ENCODE assay signal across 27 cellular contexts in genomic region chr11:108617055-108617454, GRCh38. TPM values are rescaled to one million over a fixed set of nuclear protein-coding genes. Genes with fewer than 3 reads are reported as not detected.
DNase-seq lines count a peak whose midpoint lies in the region; ATAC-seq, FAIRE-seq and TF ChIP-seq lines count a peak whose summit lies in the region.
"Had no signal": no experiment of that assay in that cellular context is flagged by ENCODE, and none has a peak within 500 bp of the region (broad histone marks: within the 10 kb centered on the region; RNA-seq: fewer than 3 reads in every experiment).

No MANE protein-coding gene starts in this region.

- peak overlapping the region; percentile 16 for H3K4me3 Mint-ChIP-seq in astrocyte (ENCODE audit: unreplicated experiment)
- H3K4me3 Mint-ChIP-seq: activated CD4-positive, alpha-beta memory T cell treated with anti-CD3 and anti-CD28 coated beads for 36 hours; activated naive CD4-positive, alpha-beta T cell treated with anti-CD3 and anti-CD28 coated beads, Interleukin-2, amount 50 U/mL, for 24 hours; activated T-helper 17 cell treated with anti-CD3 and anti-CD28 coated beads, Interleukin-2, amount 50 U/mL, for 72 hours; CD4-positive, CD25-positive, alpha-beta regulatory T cell; memory B cell had no signal

- H3K4me3 ChIP-seq in SK-N-SH (ENCODE audit: low read depth in 2 of 2, low read length in 1 of 2) (no peak overlapping the region), astrocyte (ENCODE audit: insufficient read depth, low read depth, low read length) (peak overlapping the region; percentile 1), smooth muscle cell (no peak overlapping the region)
- H3K4me3 ChIP-seq: right atrium auricular region, SK-N-MC, testis, uterus had no signal

- H3K9me2 ChIP-seq in SK-N-SH, result no peaks in the 10 kb centered on the region

- WGBS in SK-N-SH (ENCODE audit: low lambda C conversion rate), result 95% methylated on average over 4 of the region's 4 CpGs
- WGBS in smooth muscle cell (ENCODE audit: low lambda C conversion rate), result 60% methylated on average over 4 of the region's 4 CpGs

- H3K4me2 ChIP-seq in SK-N-SH (no peak overlapping the region), astrocyte (ENCODE audit: low read length) (peak overlapping the region; percentile 54), smooth muscle cell (no peak overlapping the region)

- H3K9me3 Mint-ChIP-seq in astrocyte (ENCODE audit: unreplicated experiment), result no peaks in the 10 kb centered on the region
- H3K9me3 Mint-ChIP-seq: activated CD4-positive, alpha-beta memory T cell treated with anti-CD3 and anti-CD28 coated beads for 36 hours; activated naive CD4-positive, alpha-beta T cell treated with anti-CD3 and anti-CD28 coated beads, Interleukin-2, amount 50 U/mL, for 24 hours; activated T-helper 17 cell treated with anti-CD3 and anti-CD28 coated beads, Interleukin-2, amount 50 U/mL, for 72 hours; memory B cell had no signal

- H3K4me1 ChIP-seq in SK-N-SH (ENCODE audit: control insufficient read depth in 1 of 2, insufficient read depth in 2 of 2, low read depth in 1 of 2, low read length in 1 of 2) (peaks cover 0 to 3% of the 10 kb centered on the region in 2 experiments; a peak in 2 of 4 replicates), astrocyte (ENCODE audit: insufficient read depth, low read length) (peaks cover 18% of the 10 kb centered on the region), smooth muscle cell (ENCODE audit: low read depth) (no peaks in the 10 kb centered on the region)
- H3K4me1 ChIP-seq: right atrium auricular region, testis, uterus had no signal

- CTCF ChIA-PET in SK-N-SH (lab: Yijun Ruan, JAX), result interaction anchor here (1.3 kb wide), 1 partner anchor 32 kb away, joined by 3 read pairs; no protein-coding TSS in a partner anchor

- H3K36me3 ChIP-seq in SK-N-SH (replicated peaks in 1 of 2; ENCODE audit: control insufficient read depth in 1 of 2, insufficient read depth in 2 of 2, low read length in 1 of 2) (no peaks in the 10 kb centered on the region), astrocyte (ENCODE audit: insufficient read depth, low read length) (no peaks in the 10 kb centered on the region), smooth muscle cell (ENCODE audit: low read depth) (no peaks in the 10 kb centered on the region)
- H3K36me3 ChIP-seq: right atrium auricular region, uterus had no signal

- H3K27me3 Mint-ChIP-seq in astrocyte (ENCODE audit: low read depth, unreplicated experiment), result no peaks in the 10 kb centered on the region

- H3K9ac ChIP-seq in SK-N-SH, result peak overlapping the region; percentile 25; the same call in 1 of the 2 replicates
- H3K9ac ChIP-seq in astrocyte (ENCODE audit: low read length), result peak overlapping the region; percentile 66
- peak overlapping the region; percentile 88 for H3K9ac ChIP-seq in smooth muscle cell (ENCODE audit: low read depth)

- ATAC-seq in SK-N-SH treated with all-trans-retinoic acid at 6 μM for 48 hours (no peak), HG02571 (IDR thresholded peaks at IDR 0.05; ENCODE audit: unreplicated experiment) (no peak)
- ATAC-seq: activated CD4-positive, CD25-positive, alpha-beta regulatory T cell treated with anti-CD3 and anti-CD28 coated beads, Interleukin-2, amount 50 U/mL, for 24 hours; activated T-helper 17 cell treated with anti-CD3 and anti-CD28 coated beads, Interleukin-2, amount 50 U/mL, for 72 hours; left lobe of liver; stimulated activated naive CD8-positive, alpha-beta T cell treated with anti-CD3 and anti-CD28 coated beads, Interleukin-15, Interleukin-2, amounts not matched to agents 100 U/mL and 50 U/mL, for 24 hours had no signal

- H3K4me1 Mint-ChIP-seq in astrocyte (ENCODE audit: low read depth, unreplicated experiment), result peaks cover 25% of the 10 kb centered on the region
- H3K4me1 Mint-ChIP-seq: activated T-helper 17 cell treated with anti-CD3 and anti-CD28 coated beads, Interleukin-2, amount 50 U/mL, for 72 hours; CD4-positive, CD25-positive, alpha-beta regulatory T cell; memory B cell had no signal

- no peaks in the 10 kb centered on the region for H3K79me2 ChIP-seq in SK-N-SH (ENCODE audit: insufficient read depth)
- no peaks in the 10 kb centered on the region for H3K79me2 ChIP-seq in astrocyte (ENCODE audit: insufficient read depth, low read length)
- H3K79me2 ChIP-seq in smooth muscle cell (ENCODE audit: low read depth), result no peaks in the 10 kb centered on the region

- H3F3A ChIP-seq in SK-N-SH (replicated peaks; ENCODE audit: insufficient read depth) (no peaks in the 10 kb centered on the region), smooth muscle cell (ENCODE audit: low read depth) (no peaks in the 10 kb centered on the region)

- H4K20me1 ChIP-seq in SK-N-SH (ENCODE audit: insufficient read depth) (no peaks in the 10 kb centered on the region), astrocyte (ENCODE audit: insufficient read depth, low read length) (no peaks in the 10 kb centered on the region), smooth muscle cell (ENCODE audit: low read depth) (no peaks in the 10 kb centered on the region)

- no peak for DNase-seq in SK-N-SH
- no peak for DNase-seq in astrocyte (ENCODE audit: low read depth)
- DNase-seq in islet precursor cell, result peak; percentile 81
- DNase-seq in smooth muscle cell (lab: John Stamatoyannopoulos, UW; ENCODE audit: unreplicated experiment), result no peak
- DNase-seq in activated T-cell treated with anti-CD3 and anti-CD28 coated beads, Interleukin-2, amount 50 U/mL, for 1 hour, result no peak
- DNase-seq in NCI-H128 (lab: John Stamatoyannopoulos, UW; ENCODE audit: unreplicated experiment), result no peak
- DNase-seq: activated CD4-positive, alpha-beta memory T cell treated with anti-CD3 and anti-CD28 coated beads for 36 hours; activated CD8-positive, alpha-beta memory T cell treated with anti-CD3 and anti-CD28 coated beads, Interleukin-2, amount 50 U/mL, for 4 hours; CD4-positive, CD25-positive, alpha-beta regulatory T cell; NCI-H1417; NCI-H2029 treated with DMSO at 0.1 percent for 48 hours; NCI-H2227 treated with DMSO at 0.1 percent for 48 hours; posterior cingulate gyrus; stimulated activated CD4-positive, alpha-beta T cell treated with anti-CD3 and anti-CD28 coated beads, Interleukin-1b, Interleukin-23, amount 100 ng/mL, for 48 hours; stimulated activated naive CD8-positive, alpha-beta T cell treated with anti-CD3 and anti-CD28 coated beads, Interleukin-15, Interleukin-2, amounts not matched to agents 100 U/mL and 50 U/mL, for 24 hours; T-helper 2 cell; testis; uterus had no signal

- TF ChIP-seq CTCF in SK-N-SH (IDR thresholded peaks at IDR 0.05) (no peak), astrocyte (IDR thresholded peaks at IDR 0.05; ENCODE audit: insufficient read depth, low read depth, low read length) (no peak), smooth muscle cell (IDR thresholded peaks at IDR 0.05; ENCODE audit: borderline replicate concordance, insufficient read depth, poor library complexity, severe bottlenecking) (no peak)

- H3K36me3 Mint-ChIP-seq in astrocyte (ENCODE audit: low read depth, unreplicated experiment), result no peaks in the 10 kb centered on the region
- H3K36me3 Mint-ChIP-seq: activated CD4-positive, alpha-beta memory T cell treated with anti-CD3 and anti-CD28 coated beads for 36 hours; activated naive CD4-positive, alpha-beta T cell treated with anti-CD3 and anti-CD28 coated beads, Interleukin-2, amount 50 U/mL, for 24 hours; CD4-positive, CD25-positive, alpha-beta regulatory T cell; memory B cell had no signal

- no peaks in the 10 kb centered on the region for H3K9me3 ChIP-seq in SK-N-SH
- no peaks in the 10 kb centered on the region for H3K9me3 ChIP-seq in astrocyte (ENCODE audit: insufficient read depth, low read depth, low read length)
- no peaks in the 10 kb centered on the region for H3K9me3 ChIP-seq in smooth muscle cell (replicated peaks; ENCODE audit: low read depth)
- H3K9me3 ChIP-seq: right atrium auricular region, testis, uterus had no signal

- POLR2A ChIA-PET in SK-N-SH (lab: Yijun Ruan, JAX), result no interaction called here

- no peak for FAIRE-seq in astrocyte (lab: Jason Lieb, UNC)

- H3K27me3 ChIP-seq in SK-N-SH (ENCODE audit: insufficient read depth) (no peaks in the 10 kb centered on the region), astrocyte (ENCODE audit: insufficient read depth, low read length) (no peaks in the 10 kb centered on the region), smooth muscle cell (ENCODE audit: low read depth) (no peaks in the 10 kb centered on the region)
- H3K27me3 ChIP-seq: right atrium auricular region, testis, uterus had no signal

- peak overlapping the region in 1 of 2 experiments; percentile 39; a peak in 2 of 4 replicates for H3K27ac ChIP-seq in SK-N-SH (ENCODE audit: low read depth in 2 of 2, low read length in 1 of 2)
- peak overlapping the region; percentile 89 for H3K27ac ChIP-seq in astrocyte (ENCODE audit: low read depth, low read length)
- peak overlapping the region; percentile 98 for H3K27ac ChIP-seq in smooth muscle cell (ENCODE audit: low read depth)
- H3K27ac ChIP-seq: right atrium auricular region, SK-N-MC, testis, uterus had no signal

- no peak overlapping the region; the same call in 1 of the 2 replicates for H2AFZ ChIP-seq in SK-N-SH (ENCODE audit: low read depth)
- peak overlapping the region; percentile 13 for H2AFZ ChIP-seq in astrocyte (ENCODE audit: low read depth, low read length)
- H2AFZ ChIP-seq in smooth muscle cell (ENCODE audit: low read depth), result no peak overlapping the region

- no peak for TF ChIP-seq RAD21 in SK-N-SH (IDR thresholded peaks at IDR 0.05; ENCODE audit: low read length)

- H3K27ac Mint-ChIP-seq in astrocyte (ENCODE audit: unreplicated experiment), result peak overlapping the region; percentile 88
- H3K27ac Mint-ChIP-seq: activated CD4-positive, alpha-beta memory T cell treated with anti-CD3 and anti-CD28 coated beads for 36 hours; activated naive CD4-positive, alpha-beta T cell treated with anti-CD3 and anti-CD28 coated beads, Interleukin-2, amount 50 U/mL, for 24 hours; activated T-helper 17 cell treated with anti-CD3 and anti-CD28 coated beads, Interleukin-2, amount 50 U/mL, for 72 hours; CD4-positive, CD25-positive, alpha-beta regulatory T cell; memory B cell had no signal

- TF ChIP-seq EP300 in SK-N-SH (IDR thresholded peaks at IDR 0.05; ENCODE audit: borderline replicate concordance in 1 of 2, low read depth in 1 of 2, low read length in 1 of 2), result no peak

TF ChIP-seq in SK-N-SH treated with all-trans-retinoic acid at 6 μM for 48 hours, 23 proteins besides CTCF, POLR2A, EP300 and RAD21 (continues in another document):
- TF ChIP-seq OSR1 (CRISPR knock-in tag; IDR thresholded peaks at IDR 0.05), result no peak

RNA-seq across cellular contexts. Expression of gene EXPH5, which starts 23.5 kb away (rescaled TPM):
- polyA plus RNA-seq in SK-N-SH (2012; rRNA removed) (0.03 and 0.05 TPM in 2 replicates), smooth muscle cell (0.54 and 1.6 TPM in 2 replicates)
- 0.03 and 0.05 TPM in 2 replicates for polyA plus RNA-seq in SK-N-SH (2012; cell fraction: cytosol; rRNA removed)
- 0.04 and 0.05 TPM in 2 replicates for polyA plus RNA-seq in SK-N-SH (2012; cell fraction: nucleus; rRNA removed)
- total RNA-seq in astrocyte (4.7 and 7.9 TPM in 2 replicates), smooth muscle cell (5.7 and 6.9 TPM in 2 replicates)

RNA-seq across cellular contexts. Expression of gene DDX10, which starts 47.8 kb away (rescaled TPM):
- 35.8 and 42.7 TPM in 2 replicates for polyA plus RNA-seq in SK-N-SH (2012; rRNA removed)
- 40.8 and 52.9 TPM in 2 replicates for polyA plus RNA-seq in SK-N-SH (2012; cell fraction: cytosol; rRNA removed)
- 32.8 and 39.3 TPM in 2 replicates for polyA plus RNA-seq in SK-N-SH (2012; cell fraction: nucleus; rRNA removed)
- 27.1 and 32.2 TPM in 2 replicates for total RNA-seq in astrocyte
- 15.7 and 20.5 TPM in 2 replicates for total RNA-seq in smooth muscle cell
- polyA plus RNA-seq in smooth muscle cell, result 7.3 and 10.7 TPM in 2 replicates

Comparison
In these comparisons a context has a peak if more than half of its experiments do, and no peak if none do; other contexts are left out.
1. H3K9ac ChIP-seq: peak in every context shown above with its lines; median percentile 88 in smooth muscle cell; 66 in astrocyte; 25 in SK-N-SH.